ENCODE assay signal across 7 cellular contexts in genomic region chr3:53773586-53774368, GRCh38.
DNase-seq lines count a peak whose midpoint lies in the region; ATAC-seq and TF ChIP-seq lines count a peak whose summit lies in the region.

No MANE protein-coding gene starts in this region.

- H3K36me3 ChIP-seq in thyroid gland (no peaks in the 10 kb centered on the region), right lobe of liver (no peaks in the 10 kb centered on the region)

- peak overlapping the region; percentile 65 for H3K27ac Mint-ChIP-seq in chondrocyte (ENCODE audit: unreplicated experiment)

- peaks cover 13% of the 10 kb centered on the region for H3K27me3 Mint-ChIP-seq in chondrocyte (ENCODE audit: low read depth)

- no peak overlapping the region for H3K4me3 Mint-ChIP-seq in chondrocyte (ENCODE audit: unreplicated experiment)

- peaks cover 36% of the 10 kb centered on the region for H3K4me1 Mint-ChIP-seq in chondrocyte (ENCODE audit: low read depth)

- 76% methylated on average over 10 of the region's 10 CpGs for WGBS in thyroid gland, 2 donors
- WGBS in right lobe of liver (ENCODE audit: insufficient coverage, low coverage, low lambda C conversion rate, missing lambda C conversion rate), result 65% methylated on average over 9 of the region's 10 CpGs

- no peak for TF ChIP-seq POLR2A in thyroid gland (IDR thresholded peaks at IDR 0.05)
- TF ChIP-seq POLR2A in right lobe of liver (IDR thresholded peaks at IDR 0.05), result no peak

- H3K9me3 Mint-ChIP-seq in chondrocyte (ENCODE audit: low read depth), result no peaks in the 10 kb centered on the region

- peaks cover 12 to 23% of the 10 kb centered on the region in 2 donors for H3K4me1 ChIP-seq in thyroid gland
- H3K4me1 ChIP-seq in right lobe of liver, result peaks cover 0 to 30% (median 15%) of the 10 kb centered on the region in 4 donors

- H3K4me3 ChIP-seq in thyroid gland (replicated peaks in 1 of 3) (no peak overlapping the region), right lobe of liver (no peak overlapping the region)

- H3K9me3 ChIP-seq in thyroid gland (no peaks in the 10 kb centered on the region), right lobe of liver (no peaks in the 10 kb centered on the region)

- H3K27ac ChIP-seq in thyroid gland (peak overlapping the region; percentile 4 to 65 (median 61)), right lobe of liver (peak overlapping the region in 1 of 3 donors; percentile 23)

- DNase-seq in chondrocyte (ENCODE audit: low spot score), result no peak
- peak; percentile 30 to 38 for DNase-seq in thyroid gland
- DNase-seq in medulla oblongata (ENCODE audit: extremely low spot score), result no peak
- DNase-seq in right lobe of liver, result no peak
- no peak for DNase-seq in DMS153 (lab: John Stamatoyannopoulos, UW)

- ATAC-seq in GM19372 (IDR thresholded peaks at IDR 0.05; ENCODE audit: low read depth, unreplicated experiment) (peak; percentile 77), HG03095 (IDR thresholded peaks at IDR 0.05; ENCODE audit: unreplicated experiment) (peak; percentile 87), right lobe of liver (no peak)

- H3K27me3 ChIP-seq in thyroid gland (no peaks in the 10 kb centered on the region), right lobe of liver (no peaks in the 10 kb centered on the region)

- intact Hi-C loops in thyroid gland (cut with DNase I), result no loop called here
- intact Hi-C loops in right lobe of liver (cut with DNase I), result no loop called here

- no peaks in the 10 kb centered on the region for H3K36me3 Mint-ChIP-seq in chondrocyte (ENCODE audit: low read depth)

- TF ChIP-seq CTCF in chondrocyte (IDR thresholded peaks at IDR 0.05) (no peak), thyroid gland (IDR thresholded peaks at IDR 0.05) (no peak), right lobe of liver (IDR thresholded peaks at IDR 0.05) (no peak)

Comparison
In these comparisons a context has a peak if more than half of its experiments do, and no peak if none do; other contexts are left out.
1. ATAC-seq: peak in GM19372 (single experiment) and HG03095 (single experiment); none in right lobe of liver (0 of 4).
2. DNase-seq: peak in thyroid gland (2 of 2); none in chondrocyte (single experiment), medulla oblongata (single experiment), right lobe of liver (0 of 3) and DMS153 (single experiment).